9 cellular contexts compared by ENCODE assay signal in genomic region chr12:31362115-31362758, GRCh38. TPM values are rescaled to one million over a fixed set of nuclear protein-coding genes. Genes with fewer than 3 reads are reported as not detected.
DNase-seq lines count a peak whose midpoint lies in the region; ATAC-seq and TF ChIP-seq lines count a peak whose summit lies in the region.
"Had no signal": no experiment of that assay in that cellular context is flagged by ENCODE, and none has a peak within 500 bp of the region (broad histone marks: within the 10 kb centered on the region; RNA-seq: fewer than 3 reads in every experiment).

No MANE protein-coding gene starts in this region.

- H3K27ac ChIP-seq in OCI-LY1 (ENCODE audit: low read depth, low read length, poor library complexity, severe bottlenecking) (peak overlapping the region; percentile 78), esophagus (ENCODE audit: low read depth in 2 of 2, low read length in 1 of 2) (peak overlapping the region; percentile 35 to 50), transverse colon (peak overlapping the region; percentile 65 to 80 (median 74))

- H3K9me3 ChIP-seq in OCI-LY1 (ENCODE audit: low read length) = no peaks in the 10 kb centered on the region
- H3K9me3 ChIP-seq in esophagus (ENCODE audit: control insufficient read depth in 2 of 2, insufficient read depth in 1 of 2, low read depth in 1 of 2, low read length in 1 of 2) = no peaks in the 10 kb centered on the region
- no peaks in the 10 kb centered on the region for H3K9me3 ChIP-seq in transverse colon
- H3K9me3 ChIP-seq: HAP-1 had no signal

- peak overlapping the region; percentile 47 for H2AFZ ChIP-seq in OCI-LY1 (ENCODE audit: low read length)

- H3K36me3 ChIP-seq in OCI-LY1 (ENCODE audit: insufficient read depth, low read length) (no peaks in the 10 kb centered on the region), esophagus (ENCODE audit: control insufficient read depth in 2 of 2, insufficient read depth in 2 of 2, low read length in 1 of 2) (no peaks in the 10 kb centered on the region), transverse colon (no peaks in the 10 kb centered on the region)
- H3K36me3 ChIP-seq: HAP-1 had no signal

- peak overlapping the region; percentile 43 for H3K4me3 ChIP-seq in OCI-LY1 (ENCODE audit: low read depth, low read length, poor library complexity, severe bottlenecking)
- no peak overlapping the region for H3K4me3 ChIP-seq in esophagus (ENCODE audit: low read depth in 1 of 2, low read length in 2 of 2)
- H3K4me3 ChIP-seq in transverse colon = peak overlapping the region in 1 of 4 donors; percentile 21
- H3K4me3 ChIP-seq: HAP-1 had no signal

- H3K27me3 ChIP-seq in OCI-LY1 (ENCODE audit: insufficient read depth, low read length) (no peaks in the 10 kb centered on the region), esophagus (ENCODE audit: control insufficient read depth in 1 of 2, insufficient read depth in 2 of 2, low read length in 2 of 2) (no peaks in the 10 kb centered on the region), transverse colon (no peaks in the 10 kb centered on the region)

- peak overlapping the region; percentile 50 for H3K9ac ChIP-seq in OCI-LY1 (ENCODE audit: low read length)

- in situ Hi-C loops in transverse colon (cut with MboI; ENCODE audit: low pct_ligation_motif_present in 1 of 4, low pct_unique_long_range_greater_than_20kb in 1 of 4, low sequenced_read_pairs in 3 of 4) = no loop called here

- peaks cover 27% of the 10 kb centered on the region for H3K4me1 ChIP-seq in OCI-LY1 (ENCODE audit: insufficient read depth, low read length, severe bottlenecking)
- peaks cover 0 to 5% of the 10 kb centered on the region in 2 donors for H3K4me1 ChIP-seq in esophagus (ENCODE audit: control insufficient read depth in 2 of 2, insufficient read depth in 2 of 2, low read length in 1 of 2)
- H3K4me1 ChIP-seq in transverse colon = peaks cover 4 to 19% (median 13%) of the 10 kb centered on the region in 4 donors

- 36 to 44% methylated on average over 13 of the region's 13 CpGs for WGBS in esophagus, 2 donors
- whole genome bisulfite sequencing in transverse colon (ENCODE audit: low coverage in 1 of 2), 2 donors = 31 to 34% methylated on average over 2 to 13 of the region's 13 CpGs

- H3F3A ChIP-seq in OCI-LY1 (ENCODE audit: insufficient read depth, low read length) = no peaks in the 10 kb centered on the region

- TF ChIP-seq CTCF in OCI-LY1 (IDR thresholded peaks at IDR 0.05; ENCODE audit: low read length) (no peak), transverse colon (IDR thresholded peaks at IDR 0.05) (peak in 1 of 5 experiments; percentile 25)

- TF ChIP-seq POLR2A in transverse colon (IDR thresholded peaks at IDR 0.05) = peak; percentile 54

- H3K4me2 ChIP-seq in OCI-LY1 (ENCODE audit: low read length) = peak overlapping the region; percentile 55

- no peaks in the 10 kb centered on the region for H4K20me1 ChIP-seq in OCI-LY1 (ENCODE audit: insufficient read depth, low read length)

- H3K79me2 ChIP-seq in OCI-LY1 (ENCODE audit: insufficient read depth, low read length) = no peaks in the 10 kb centered on the region

- TF ChIP-seq EP300 in transverse colon (IDR thresholded peaks at IDR 0.05; ENCODE audit: low read depth) = no peak

- peak; percentile 13 for ATAC-seq in GM19372 (IDR thresholded peaks at IDR 0.05; ENCODE audit: low read depth, unreplicated experiment)
- ATAC-seq in HG03442 (IDR thresholded peaks at IDR 0.05; ENCODE audit: unreplicated experiment) = peak; percentile 35

- H3K9me2 ChIP-seq in OCI-LY1 (ENCODE audit: low read depth, low read length) = no peaks in the 10 kb centered on the region

- intact Hi-C loops in transverse colon (cut with DNase I; ENCODE audit: low total_unique reads) = no loop called here

- peak; percentile 43 for DNase-seq in COR-L47 (lab: John Stamatoyannopoulos, UW)
- DNase-seq in transverse colon = peak; percentile 58
- no peak for DNase-seq in SKM-1 treated with dmso at 0.1 percent for 144 hours (lab: John Stamatoyannopoulos, UW; ENCODE audit: unreplicated experiment)
- DNase-seq in GF-D8 (lab: John Stamatoyannopoulos, UW) = no peak

RNA-seq across cellular contexts. Expression of gene SINHCAF, which starts 36.3 kb away (rescaled TPM):
- polyA plus RNA-seq in esophagus = 10 to 100 TPM; 14.6 to 19.0 TPM
- 100 to 1,000 TPM in 1 of 4 donors, 10 to 100 TPM in 3; 16.8 to 135 (median 64.8) TPM for total RNA-seq in transverse colon

Comparison
In these comparisons a context has a peak if more than half of its experiments do, and no peak if none do; other contexts are left out.
1. DNase-seq: peak in COR-L47 (single experiment) and transverse colon (single experiment); none in SKM-1 treated with dmso at 0.1 percent for 144 hours (single experiment) and GF-D8 (single experiment).
2. Peak in every context shown above with its lines, with median percentiles within 50 percentile points of each other: H3K27ac ChIP-seq.